Comparison of ENCODE assay signal across 9 cellular contexts in genomic region chr1:20194770-20195463, GRCh38. TPM values are rescaled to one million over a fixed set of nuclear protein-coding genes. Genes with fewer than 3 reads are reported as not detected.
A peak's percentile ranks its signal among the peaks of the same experiment; 100 is the strongest.
DNase-seq lines count a peak whose midpoint lies in the region; ATAC-seq, FAIRE-seq and TF ChIP-seq lines count a peak whose summit lies in the region.
"Had no signal": no experiment of that assay in that cellular context is flagged by ENCODE, and none has a peak within 500 bp of the region (broad histone marks: within the 10 kb centered on the region; RNA-seq: fewer than 3 reads in every experiment).

No MANE protein-coding gene starts in this region.

- no peaks in the 10 kb centered on the region for H3K9me3 Mint-ChIP-seq in activated CD8-positive, alpha-beta memory T cell treated with anti-CD3 and anti-CD28 coated beads, Interleukin-2, amount 10 ng/mL, durations not matched to agents 7 days and 5 days (ENCODE audit: low read depth)
- H3K9me3 Mint-ChIP-seq in stimulated activated naive B cell treated with anti-CD40 and anti-IgM and Interleukin-4, amounts not matched to agents 10 μg/mL and 1 μg/mL and 100 μg/mL, for 72 hours, result no peaks in the 10 kb centered on the region

- no peak overlapping the region for H3K4me2 ChIP-seq in endothelial cell of umbilical vein (ENCODE audit: insufficient read depth, low read length)

- DNase-seq in SHP77 (lab: John Stamatoyannopoulos, UW) (peak; percentile 27 to 34), SHP77 treated with DMSO at 0.1 percent for 48 hours (lab: John Stamatoyannopoulos, UW) (no peak), NCI-H82 (lab: John Stamatoyannopoulos, UW) (peak; percentile 85), endothelial cell of umbilical vein (ENCODE audit: low read depth, low spot score) (peak; percentile 57), myocyte (ENCODE audit: low read depth) (peak; percentile 84)
- DNase-seq in activated CD8-positive, alpha-beta memory T cell treated with anti-CD3 and anti-CD28 coated beads, Interleukin-2, amount 10 ng/mL, durations not matched to agents 7 days and 5 days, result peak; percentile 77
- peak; percentile 58 for DNase-seq in stimulated activated naive B cell treated with anti-CD40 and anti-IgM and Interleukin-4, amounts not matched to agents 10 μg/mL and 1 μg/mL and 100 μg/mL, for 72 hours

- H3K9me1 ChIP-seq in endothelial cell of umbilical vein (replicated peaks; ENCODE audit: control insufficient read depth, extremely low read depth, insufficient read depth, low read length), result no peaks in the 10 kb centered on the region

- peaks cover 7 to 13% of the 10 kb centered on the region in 2 experiments for H3K27me3 ChIP-seq in endothelial cell of umbilical vein (ENCODE audit: control insufficient read depth in 2 of 2, insufficient read depth in 2 of 2, low read length in 2 of 2)

- no peak overlapping the region for H3K4me3 Mint-ChIP-seq in activated CD8-positive, alpha-beta memory T cell treated with anti-CD3 and anti-CD28 coated beads, Interleukin-2, amount 10 ng/mL, durations not matched to agents 7 days and 5 days
- H3K4me3 Mint-ChIP-seq in stimulated activated naive B cell treated with anti-CD40 and anti-IgM and Interleukin-4, amounts not matched to agents 10 μg/mL and 1 μg/mL and 100 μg/mL, for 72 hours, result no peak overlapping the region

- H3K4me3 ChIP-seq in endothelial cell of umbilical vein (replicated peaks in 1 of 3; ENCODE audit: insufficient read depth in 1 of 3, low read depth in 1 of 3, low read length in 3 of 3), result no peak overlapping the region

- no peaks in the 10 kb centered on the region for H3K9me3 ChIP-seq in endothelial cell of umbilical vein (replicated peaks; ENCODE audit: control insufficient read depth, insufficient read depth, low read length)

- BruUV-seq in endothelial cell of umbilical vein (replicated peaks; lab: Mats Ljungman, UMichigan), result no TSS peak

- peak; percentile 64 for ATAC-seq in activated CD8-positive, alpha-beta memory T cell treated with anti-CD3 and anti-CD28 coated beads, Interleukin-2, amount 10 ng/mL, durations not matched to agents 7 days and 5 days
- peak; percentile 88 to 94 for ATAC-seq in stimulated activated naive B cell treated with anti-CD40 and anti-IgM and Interleukin-4, amounts not matched to agents 10 μg/mL and 1 μg/mL and 100 μg/mL, for 72 hours (replicated peaks)
- ATAC-seq in GM18861 (IDR thresholded peaks at IDR 0.05; ENCODE audit: unreplicated experiment), result no peak

- peak; percentile 84 to 89 for TF ChIP-seq CTCF in endothelial cell of umbilical vein (IDR thresholded peaks at IDR 0.05; ENCODE audit: extremely low read depth in 1 of 2, insufficient read depth in 1 of 2, low read depth in 1 of 2, low read length in 2 of 2)

- intact Hi-C loops in endothelial cell of umbilical vein (cut with micrococcal nuclease), result loop anchor here (1.0 kb wide), 5 partner anchors 30 to 298 kb away; no protein-coding TSS in a partner anchor

- no peaks in the 10 kb centered on the region for H3K4me1 Mint-ChIP-seq in activated CD8-positive, alpha-beta memory T cell treated with anti-CD3 and anti-CD28 coated beads, Interleukin-2, amount 10 ng/mL, durations not matched to agents 7 days and 5 days
- peaks cover 4 to 6% of the 10 kb centered on the region in 2 donors for H3K4me1 Mint-ChIP-seq in stimulated activated naive B cell treated with anti-CD40 and anti-IgM and Interleukin-4, amounts not matched to agents 10 μg/mL and 1 μg/mL and 100 μg/mL, for 72 hours

- no peaks in the 10 kb centered on the region for H3K36me3 Mint-ChIP-seq in activated CD8-positive, alpha-beta memory T cell treated with anti-CD3 and anti-CD28 coated beads, Interleukin-2, amount 10 ng/mL, durations not matched to agents 7 days and 5 days
- no peaks in the 10 kb centered on the region for H3K36me3 Mint-ChIP-seq in stimulated activated naive B cell treated with anti-CD40 and anti-IgM and Interleukin-4, amounts not matched to agents 10 μg/mL and 1 μg/mL and 100 μg/mL, for 72 hours

- no peaks in the 10 kb centered on the region for H3K36me3 ChIP-seq in endothelial cell of umbilical vein (ENCODE audit: control insufficient read depth in 2 of 2, extremely low read depth in 1 of 2, insufficient read depth in 2 of 2, low read length in 2 of 2)

- POLR2A ChIA-PET in endothelial cell of umbilical vein (lab: Charles Lee), result no interaction called here

- H2AFZ ChIP-seq in endothelial cell of umbilical vein (ENCODE audit: low read depth, low read length), result no peak overlapping the region

- H4K20me1 ChIP-seq in endothelial cell of umbilical vein (replicated peaks; ENCODE audit: control insufficient read depth, extremely low read depth, insufficient read depth, low read length), result no peaks in the 10 kb centered on the region

- peaks cover 51% of the 10 kb centered on the region for H3K27me3 Mint-ChIP-seq in activated CD8-positive, alpha-beta memory T cell treated with anti-CD3 and anti-CD28 coated beads, Interleukin-2, amount 10 ng/mL, durations not matched to agents 7 days and 5 days
- H3K27me3 Mint-ChIP-seq in stimulated activated naive B cell treated with anti-CD40 and anti-IgM and Interleukin-4, amounts not matched to agents 10 μg/mL and 1 μg/mL and 100 μg/mL, for 72 hours, result peaks cover 28 to 57% of the 10 kb centered on the region in 2 donors

- FAIRE-seq in endothelial cell of umbilical vein (lab: Jason Lieb, UNC), result peak; percentile 57

- no peaks in the 10 kb centered on the region for H3K4me1 ChIP-seq in endothelial cell of umbilical vein (ENCODE audit: control insufficient read depth, extremely low read depth, insufficient read depth, low read length)

- no peak overlapping the region for H3K9ac ChIP-seq in endothelial cell of umbilical vein (replicated peaks; ENCODE audit: extremely low read depth, insufficient read depth, low read length)

- CTCF ChIA-PET in activated CD8-positive, alpha-beta memory T cell treated with anti-CD3 and anti-CD28 coated beads, Interleukin-2, amount 10 ng/mL, durations not matched to agents 7 days and 5 days (lab: Charles Lee), result interaction anchor here (0.6 to 4.8 kb wide), 17 partner anchors 8 to 278 kb away, joined by 3 to 35 read pairs (median 6); no protein-coding TSS in a partner anchor
- CTCF ChIA-PET in endothelial cell of umbilical vein (lab: Charles Lee), result interaction anchor here (0.6 to 5.3 kb wide), 28 partner anchors 8 to 491 kb away, joined by 3 to 85 read pairs (median 5); partner anchors contain the start of gene OTUD3

- no peak overlapping the region for H3K27ac ChIP-seq in endothelial cell of umbilical vein (ENCODE audit: insufficient read depth, low read depth, low read length)

- H3K79me2 ChIP-seq in endothelial cell of umbilical vein (ENCODE audit: control insufficient read depth, insufficient read depth, low read length), result no peaks in the 10 kb centered on the region

- no peak overlapping the region for H3K27ac Mint-ChIP-seq in activated CD8-positive, alpha-beta memory T cell treated with anti-CD3 and anti-CD28 coated beads, Interleukin-2, amount 10 ng/mL, durations not matched to agents 7 days and 5 days
- no peak overlapping the region for H3K27ac Mint-ChIP-seq in stimulated activated naive B cell treated with anti-CD40 and anti-IgM and Interleukin-4, amounts not matched to agents 10 μg/mL and 1 μg/mL and 100 μg/mL, for 72 hours

- dilution Hi-C loops in endothelial cell of umbilical vein (cut with MboI; ENCODE audit: extremely low pct_ligation_motif_present, low sequenced_read_pairs), result no loop called here

- no peak for TF ChIP-seq POLR2A in endothelial cell of umbilical vein (IDR thresholded peaks at IDR 0.05; ENCODE audit: low read depth, low read length)

TF ChIP-seq in endothelial cell of umbilical vein, 7 proteins besides CTCF, POLR2A, EP300 and RAD21 (continues in another document):
- TF ChIP-seq FOS (IDR thresholded peaks at IDR 0.05; ENCODE audit: borderline replicate concordance, insufficient read depth, low read length) (no peak), JUN (IDR thresholded peaks at IDR 0.05; ENCODE audit: borderline replicate concordance, insufficient read depth, insufficient read length, low read depth) (no peak), POLR2AphosphoS5 (IDR thresholded peaks at IDR 0.05; ENCODE audit: insufficient read depth, low read depth, low read length) (no peak)

RNA-seq across cellular contexts. Expression of gene PLA2G2C, which starts 8.6 kb away (rescaled TPM):
- not detected for total RNA-seq in activated CD8-positive, alpha-beta memory T cell treated with anti-CD3 and anti-CD28 coated beads, Interleukin-2, amount 10 ng/mL, durations not matched to agents 7 days and 5 days
- total RNA-seq in endothelial cell of umbilical vein (not detected in 2 replicates), myocyte (not detected in 2 replicates)
- not detected in 2 replicates for polyA plus RNA-seq in endothelial cell of umbilical vein
- not detected in 2 replicates for polyA plus RNA-seq in endothelial cell of umbilical vein (2011; cell fraction: cytosol; rRNA removed)
- not detected in 2 replicates for polyA plus RNA-seq in endothelial cell of umbilical vein (2011; cell fraction: nucleus; rRNA removed)
- not detected in 2 replicates for polyA plus RNA-seq in endothelial cell of umbilical vein (2012)
- polyA minus RNA-seq in endothelial cell of umbilical vein, result not detected in 2 replicates
- not detected for polyA minus RNA-seq in endothelial cell of umbilical vein (2011; cell fraction: cytosol; rRNA and poly(A)+ RNA removed)
- not detected in 2 replicates for polyA minus RNA-seq in endothelial cell of umbilical vein (2011; cell fraction: nucleus; rRNA and poly(A)+ RNA removed)
- polyA plus RNA-seq in myocyte (2012), result not detected

RNA-seq across cellular contexts. Expression of gene UBXN10, which starts 9.0 kb away (rescaled TPM):
- 1 to 10 TPM in 1 of 2 experiments, under 1 TPM in 1; 0.23 to 1.1 TPM for total RNA-seq in activated CD8-positive, alpha-beta memory T cell treated with anti-CD3 and anti-CD28 coated beads, Interleukin-2, amount 10 ng/mL, durations not matched to agents 7 days and 5 days
- total RNA-seq in endothelial cell of umbilical vein (not detected in 2 replicates), myocyte (0.03 TPM in 1 of 2 replicates, not detected in the other)
- polyA plus RNA-seq in endothelial cell of umbilical vein, result not detected in 2 replicates
- not detected in 2 replicates for polyA plus RNA-seq in endothelial cell of umbilical vein (2011; cell fraction: cytosol; rRNA removed)
- polyA plus RNA-seq in endothelial cell of umbilical vein (2011; cell fraction: nucleus; rRNA removed), result not detected in 2 replicates
- polyA plus RNA-seq in endothelial cell of umbilical vein (2012), result not detected in 2 replicates
- 0.05 and 0.06 TPM in 2 replicates for polyA minus RNA-seq in endothelial cell of umbilical vein
- polyA minus RNA-seq in endothelial cell of umbilical vein (2011; cell fraction: cytosol; rRNA and poly(A)+ RNA removed), result not detected
- polyA minus RNA-seq in endothelial cell of umbilical vein (2011; cell fraction: nucleus; rRNA and poly(A)+ RNA removed), result not detected in 2 replicates
- not detected for polyA plus RNA-seq in myocyte (2012)

RNA-seq across cellular contexts. Expression of gene PLA2G2F, which starts 55.8 kb away (rescaled TPM):
- not detected for total RNA-seq in activated CD8-positive, alpha-beta memory T cell treated with anti-CD3 and anti-CD28 coated beads, Interleukin-2, amount 10 ng/mL, durations not matched to agents 7 days and 5 days
- not detected in 2 replicates for total RNA-seq in endothelial cell of umbilical vein
- polyA plus RNA-seq in endothelial cell of umbilical vein, result not detected in 2 replicates
- polyA plus RNA-seq in endothelial cell of umbilical vein (2011; cell fraction: cytosol; rRNA removed), result not detected in 2 replicates
- polyA plus RNA-seq in endothelial cell of umbilical vein (2011; cell fraction: nucleus; rRNA removed), result not detected in 2 replicates
- not detected in 2 replicates for polyA plus RNA-seq in endothelial cell of umbilical vein (2012)
- polyA minus RNA-seq in endothelial cell of umbilical vein, result not detected in 2 replicates
- not detected for polyA minus RNA-seq in endothelial cell of umbilical vein (2011; cell fraction: cytosol; rRNA and poly(A)+ RNA removed)
- polyA minus RNA-seq in endothelial cell of umbilical vein (2011; cell fraction: nucleus; rRNA and poly(A)+ RNA removed), result not detected in 2 replicates
- not detected in 2 replicates for total RNA-seq in myocyte
- polyA plus RNA-seq in myocyte (2012), result 0.01 TPM
- total RNA-seq: mononuclear cell had no signal
